Comparison of ENCODE assay signal across 1 cellular context in genomic region chr9:126637002-126637849, GRCh38.
TF ChIP-seq lines count a peak whose summit lies in the region.

No MANE protein-coding gene starts in this region.

TF ChIP-seq in HEK293, 187 proteins besides CTCF, POLR2A, EP300 and RAD21 (continued from another document):
- TF ChIP-seq ZNF280D (tag by site-specific recombination; IDR thresholded peaks at IDR 0.05) (no peak), ZNF600 (tag by site-specific recombination; IDR thresholded peaks at IDR 0.05) (peak; percentile 70), HOXA7 (CRISPR knock-in tag; IDR thresholded peaks at IDR 0.05; ENCODE audit: borderline replicate concordance) (no peak), ZNF280C (tag by site-specific recombination; IDR thresholded peaks at IDR 0.05) (no peak), ZNF488 (tag by site-specific recombination; IDR thresholded peaks at IDR 0.05) (no peak), ZNF777 (tag by site-specific recombination; IDR thresholded peaks at IDR 0.05; ENCODE audit: borderline replicate concordance) (no peak), ZBTB10 (tag by site-specific recombination; IDR thresholded peaks at IDR 0.05) (no peak), GLIS1 (tag by site-specific recombination; IDR thresholded peaks at IDR 0.05) (no peak), WT1 (tag by site-specific recombination; IDR thresholded peaks at IDR 0.05) (no peak), ZNF776 (tag by site-specific recombination; IDR thresholded peaks at IDR 0.05; ENCODE audit: borderline replicate concordance) (no peak), ZNF214 (tag by site-specific recombination; IDR thresholded peaks at IDR 0.05; ENCODE audit: borderline replicate concordance) (no peak), REST (tag by site-specific recombination; IDR thresholded peaks at IDR 0.05) (no peak), ZNF221 (tag by site-specific recombination; IDR thresholded peaks at IDR 0.05; ENCODE audit: borderline replicate concordance) (no peak), SCRT1 (tag by site-specific recombination; IDR thresholded peaks at IDR 0.05; ENCODE audit: borderline replicate concordance) (no peak), ZFHX2 (tag by site-specific recombination; conservative IDR thresholded peaks at IDR 0.05) (peak; percentile 39), PRDM2 (tag by site-specific recombination; IDR thresholded peaks at IDR 0.05; ENCODE audit: borderline replicate concordance) (no peak), ZBTB1 (tag by site-specific recombination; IDR thresholded peaks at IDR 0.05) (no peak), ZNF645 (tag by site-specific recombination; IDR thresholded peaks at IDR 0.05) (no peak)
TF ChIP-seq in HEK293: peak in this region for 4.
